Comparison of ENCODE assay signal across 18 cellular contexts in the genomic region with DNA sequence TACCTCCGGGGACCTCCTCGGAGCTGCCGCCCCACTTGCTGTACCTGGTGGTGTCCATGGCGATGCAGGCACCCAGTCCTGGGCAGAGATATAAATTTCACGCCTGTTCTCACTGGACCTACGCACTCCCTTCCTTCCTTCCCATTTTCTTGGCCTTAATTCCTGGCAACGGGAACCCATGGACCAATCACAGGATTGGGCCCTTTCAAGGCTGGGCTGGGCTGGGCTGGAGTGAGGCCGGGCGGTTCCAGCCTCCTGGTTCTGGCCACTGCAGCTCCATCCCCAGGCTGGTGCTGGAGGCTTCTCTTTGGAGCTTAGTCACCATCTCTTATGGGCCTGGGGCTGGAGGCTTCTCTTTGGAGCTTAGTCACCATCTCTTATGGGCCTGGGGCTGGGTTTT. TPM values are rescaled to one million over a fixed set of nuclear protein-coding genes. Genes with fewer than 3 reads are reported as not detected.
"Had no signal": no experiment of that assay in that cellular context is flagged by ENCODE, and none has a peak within 500 bp of the region (broad histone marks: within the 10 kb centered on the region; RNA-seq: fewer than 3 reads in every experiment).

TSS of gene CLEC4G (minus strand) at position 66 of the 400 bp plus-strand sequence. CDS start at position 58, 8 bp downstream.

- H3K27ac ChIP-seq: brain microvascular endothelial cell, heart left ventricle, testis, WERI-Rb-1 had no signal

- H3K27me3 ChIP-seq: testis had no signal

- H3K4me3 Mint-ChIP-seq: activated CD4-positive, alpha-beta memory T cell treated with anti-CD3 and anti-CD28 coated beads, Interleukin-2, amount 10 ng/mL, durations not matched to agents 7 days and 5 days; activated CD8-positive, alpha-beta memory T cell treated with anti-CD3 and anti-CD28 coated beads, Interleukin-2, amount 10 ng/mL, durations not matched to agents 7 days and 5 days; activated T-helper 17 cell treated with anti-CD3 and anti-CD28 coated beads, Interleukin-2, amount 50 U/mL, for 72 hours; nephron progenitor cell; type B pancreatic cell had no signal

- H3K36me3 ChIP-seq: brain microvascular endothelial cell, heart left ventricle, WERI-Rb-1 had no signal

- DNase-seq: activated CD4-positive, alpha-beta memory T cell treated with anti-CD3 and anti-CD28 coated beads, Interleukin-2, amount 10 ng/mL, durations not matched to agents 7 days and 5 days; activated CD8-positive, alpha-beta memory T cell treated with anti-CD3 and anti-CD28 coated beads, Interleukin-2, amount 10 ng/mL, durations not matched to agents 7 days and 5 days; activated naive CD4-positive, alpha-beta T cell; brain microvascular endothelial cell; central memory CD4-positive, alpha-beta T cell; erythroblast; foreskin melanocyte; heart left ventricle; kidney glomerular epithelial cell; nephron progenitor cell; retina; stimulated activated CD4-positive, alpha-beta T cell treated with anti-CD3 and anti-CD28 coated beads, Interleukin-2, amount 100 ng/mL, for 48 hours; T-helper 17 cell; testis; WERI-Rb-1 had no signal

- H3K27ac Mint-ChIP-seq: activated CD4-positive, alpha-beta memory T cell treated with anti-CD3 and anti-CD28 coated beads, Interleukin-2, amount 10 ng/mL, durations not matched to agents 7 days and 5 days; activated CD8-positive, alpha-beta memory T cell treated with anti-CD3 and anti-CD28 coated beads, Interleukin-2, amount 10 ng/mL, durations not matched to agents 7 days and 5 days; activated T-helper 17 cell treated with anti-CD3 and anti-CD28 coated beads, Interleukin-2, amount 50 U/mL, for 72 hours; nephron progenitor cell; T-helper 17 cell; type B pancreatic cell had no signal

- ATAC-seq: activated CD8-positive, alpha-beta memory T cell treated with anti-CD3 and anti-CD28 coated beads, Interleukin-2, amount 10 ng/mL, durations not matched to agents 7 days and 5 days; activated T-helper 17 cell treated with anti-CD3 and anti-CD28 coated beads, Interleukin-2, amount 50 U/mL, for 72 hours; heart left ventricle; T-helper 17 cell had no signal

- H3K9me3 Mint-ChIP-seq: activated CD4-positive, alpha-beta memory T cell treated with anti-CD3 and anti-CD28 coated beads, Interleukin-2, amount 10 ng/mL, durations not matched to agents 7 days and 5 days; activated T-helper 17 cell treated with anti-CD3 and anti-CD28 coated beads, Interleukin-2, amount 50 U/mL, for 72 hours; type B pancreatic cell had no signal

- H3K4me1 Mint-ChIP-seq: activated CD4-positive, alpha-beta memory T cell treated with anti-CD3 and anti-CD28 coated beads, Interleukin-2, amount 10 ng/mL, durations not matched to agents 7 days and 5 days; activated CD8-positive, alpha-beta memory T cell treated with anti-CD3 and anti-CD28 coated beads, Interleukin-2, amount 10 ng/mL, durations not matched to agents 7 days and 5 days; activated T-helper 17 cell treated with anti-CD3 and anti-CD28 coated beads, Interleukin-2, amount 50 U/mL, for 72 hours; nephron progenitor cell had no signal

- H3K9me3 ChIP-seq: heart left ventricle, testis had no signal

- H3K4me3 ChIP-seq: testis had no signal

- H3K36me3 Mint-ChIP-seq: activated CD8-positive, alpha-beta memory T cell treated with anti-CD3 and anti-CD28 coated beads, Interleukin-2, amount 10 ng/mL, durations not matched to agents 7 days and 5 days; type B pancreatic cell had no signal

RNA-seq across cellular contexts. Expression of gene CLEC4G, which starts in this region (rescaled TPM):
- total RNA-seq: activated CD4-positive, alpha-beta memory T cell treated with anti-CD3 and anti-CD28 coated beads, Interleukin-2, amount 10 ng/mL, durations not matched to agents 7 days and 5 days; activated CD8-positive, alpha-beta memory T cell treated with anti-CD3 and anti-CD28 coated beads, Interleukin-2, amount 10 ng/mL, durations not matched to agents 7 days and 5 days; activated T-helper 17 cell treated with anti-CD3 and anti-CD28 coated beads, Interleukin-2, amount 50 U/mL, for 72 hours; SK-MEL-5; T-helper 17 cell had no signal
